In genomic region chr2:176999331-176999730, GRCh38 we compare ENCODE assay signal across 11 cellular contexts.
DNase-seq lines count a peak whose midpoint lies in the region; ATAC-seq and TF ChIP-seq lines count a peak whose summit lies in the region.
"Had no signal": no experiment of that assay in that cellular context is flagged by ENCODE, and none has a peak within 500 bp of the region (broad histone marks: within the 10 kb centered on the region; RNA-seq: fewer than 3 reads in every experiment).

No MANE protein-coding gene starts in this region.

- ATAC-seq in GM18502 (IDR thresholded peaks at IDR 0.05; ENCODE audit: poor library complexity, unreplicated experiment) = peak; percentile 61
- ATAC-seq in GM21786 (IDR thresholded peaks at IDR 0.05; ENCODE audit: unreplicated experiment) = peak; percentile 51
- ATAC-seq in left lobe of liver = no peak

- DNase-seq in HS-5 (ENCODE audit: low read depth) (peak; percentile 22), fibroblast of villous mesenchyme (ENCODE audit: low read depth) (peak; percentile 37), NCI-H1417 (lab: John Stamatoyannopoulos, UW) (no peak), anterior cingulate cortex (lab: John Stamatoyannopoulos, UW) (no peak), LoVo (ENCODE audit: low spot score) (no peak), left lobe of liver (ENCODE audit: low spot score) (no peak)
- DNase-seq: activated CD4-positive, CD25-positive, alpha-beta regulatory T cell treated with anti-CD3 and anti-CD28 coated beads, Interleukin-2, amount 50 U/mL, for 72 hours; cortex of kidney; NCI-H2171 treated with DMSO at 0.1 percent for 48 hours had no signal

- no peak for TF ChIP-seq CTCF in fibroblast of villous mesenchyme (IDR thresholded peaks at IDR 0.05; ENCODE audit: insufficient read depth, low read depth, low read length)

- H3K4me3 ChIP-seq in fibroblast of villous mesenchyme (ENCODE audit: low read depth, low read length) = no peak overlapping the region

Comparison
In these comparisons a context has a peak if more than half of its experiments do, and no peak if none do; other contexts are left out.
1. DNase-seq: peak in HS-5 (single experiment) and fibroblast of villous mesenchyme (single experiment); none in NCI-H1417 (0 of 3), anterior cingulate cortex (0 of 58), LoVo (single experiment) and left lobe of liver (single experiment).